Comparison of ENCODE assay signal across 34 cellular contexts in the genomic region with DNA sequence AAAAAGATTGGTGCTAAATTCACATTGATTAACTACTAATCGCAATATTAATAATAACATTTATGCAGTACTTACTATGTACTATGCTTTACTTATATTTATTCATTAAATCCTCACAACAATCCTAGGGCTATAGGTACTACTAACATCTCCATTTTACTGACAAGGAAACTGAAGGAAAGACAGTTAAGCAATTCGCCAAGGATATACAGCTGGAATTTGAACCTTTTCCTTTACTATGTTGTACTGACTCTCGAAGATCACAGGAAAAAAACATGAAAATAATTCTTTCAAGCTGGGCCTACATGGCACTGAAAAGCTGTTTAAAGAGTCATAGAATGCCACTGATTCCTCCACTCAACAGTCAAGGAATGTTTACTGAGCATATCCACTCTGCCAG.
"Had no signal": no experiment of that assay in that cellular context is flagged by ENCODE, and none has a peak within 500 bp of the region (broad histone marks: within the 10 kb centered on the region; RNA-seq: fewer than 3 reads in every experiment).

No MANE protein-coding gene starts in this region.

- H3K27ac ChIP-seq: adrenal gland, body of pancreas, brain microvascular endothelial cell, breast epithelium, VCaP had no signal

- ATAC-seq: activated CD4-positive, CD25-positive, alpha-beta regulatory T cell treated with anti-CD3 and anti-CD28 coated beads, Interleukin-2, amount 50 U/mL, for 24 hours; activated CD8-positive, alpha-beta T cell treated with anti-CD3 and anti-CD28 coated beads for 36 hours; activated naive CD4-positive, alpha-beta T cell treated with anti-CD3 and anti-CD28 coated beads, Interleukin-2, amount 50 U/mL, for 72 hours; activated T-cell treated with anti-CD3 and anti-CD28 coated beads, Interleukin-2, amount 50 U/mL, for 4 hours; activated T-cell treated with anti-CD3 and anti-CD28 coated beads, Interleukin-2, amount 50 U/mL, for 72 hours; activated T-helper 17 cell treated with anti-CD3 and anti-CD28 coated beads, Interleukin-2, amount 50 U/mL, for 72 hours; body of pancreas had no signal

- FAIRE-seq: astrocyte, TTC549 had no signal

- H3K27me3 ChIP-seq: adrenal gland, body of pancreas, brain microvascular endothelial cell, breast epithelium had no signal

- H3K36me3 ChIP-seq: adrenal gland, brain microvascular endothelial cell, breast epithelium had no signal

- H3K4me3 ChIP-seq: adrenal gland, body of pancreas, breast epithelium had no signal

- DNase-seq: activated B cell treated with CpG ODN at 0.5 μM for 24 hours; activated CD4-positive, alpha-beta memory T cell treated with anti-CD3 and anti-CD28 coated beads for 36 hours; activated CD4-positive, alpha-beta T cell treated with anti-CD3 and anti-CD28 coated beads for 4 hours; activated CD4-positive, alpha-beta T cell treated with anti-CD3 and anti-CD28 coated beads, Interleukin-2, amount 10 ng/mL, durations not matched to agents 24 days and 14 days; activated CD4-positive, alpha-beta T cell treated with anti-CD3 and anti-CD28 coated beads, Interleukin-2, amount 50 U/mL, for 1 hour; activated CD4-positive, alpha-beta T cell treated with anti-CD3 and anti-CD28 coated beads, Interleukin-2, amount 50 U/mL, for 4 hours; activated CD8-positive, alpha-beta memory T cell treated with anti-CD3 and anti-CD28 coated beads, Interleukin-2, amount 50 U/mL, for 4 hours; activated CD8-positive, alpha-beta T cell treated with anti-CD3 and anti-CD28 coated beads for 36 hours; activated effector memory CD4-positive, alpha-beta T cell treated with anti-CD3 and anti-CD28 coated beads, Interleukin-2, amount 50 U/mL, for 16 hours; activated gamma-delta T cell treated with Interleukin-2 at 50 U/mL for 16 hours; activated naive CD4-positive, alpha-beta T cell; activated naive CD4-positive, alpha-beta T cell treated with anti-CD3 and anti-CD28 coated beads for 36 hours; activated naive CD4-positive, alpha-beta T cell treated with anti-CD3 and anti-CD28 coated beads, Interleukin-2, amount 50 U/mL, for 16 hours; activated naive CD8-positive, alpha-beta T cell treated with anti-CD3 and anti-CD28 coated beads for 36 hours; activated T-cell treated with anti-CD3 and anti-CD28 coated beads for 4 hours; activated T-cell treated with anti-CD3 and anti-CD28 coated beads, Interleukin-2, amount 50 U/mL, for 1 hour; activated T-cell treated with anti-CD3 and anti-CD28 coated beads, Interleukin-2, amount 50 U/mL, for 4 hours; activated T-cell treated with anti-CD3 and anti-CD28 coated beads, Interleukin-2, amount 50 U/mL, for 72 hours; adrenal gland; amniotic stem cell; aorta; body of pancreas; brain microvascular endothelial cell; central memory CD4-positive, alpha-beta T cell; T-helper 1 cell; T-helper 2 cell; T-helper 9 cell had no signal

- H3K9me3 ChIP-seq: adrenal gland, body of pancreas, breast epithelium had no signal

- H3K4me1 ChIP-seq: adrenal gland, body of pancreas, breast epithelium had no signal
